ENCODE assay signal across 16 cellular contexts in genomic region chr16:70741779-70742125, GRCh38. TPM values are rescaled to one million over a fixed set of nuclear protein-coding genes. Genes with fewer than 3 reads are reported as not detected.
DNase-seq lines count a peak whose midpoint lies in the region; ATAC-seq, FAIRE-seq and TF ChIP-seq lines count a peak whose summit lies in the region.
"Had no signal": no experiment of that assay in that cellular context is flagged by ENCODE, and none has a peak within 500 bp of the region (broad histone marks: within the 10 kb centered on the region; RNA-seq: fewer than 3 reads in every experiment).

No MANE protein-coding gene starts in this region.

- H3K9me3 Mint-ChIP-seq in astrocyte (ENCODE audit: unreplicated experiment) (peaks cover 6% of the 10 kb centered on the region), nephron (no peaks in the 10 kb centered on the region)

- no peak overlapping the region for H3K9ac ChIP-seq in astrocyte (ENCODE audit: low read length)

- H3K9me3 ChIP-seq in right cardiac atrium (ENCODE audit: control insufficient read depth, low read length) (no peaks in the 10 kb centered on the region), astrocyte (ENCODE audit: insufficient read depth, low read depth, low read length) (no peaks in the 10 kb centered on the region), upper lobe of right lung (no peaks in the 10 kb centered on the region)
- H3K9me3 ChIP-seq: esophagus muscularis mucosa had no signal

- H3K27me3 ChIP-seq in right cardiac atrium (ENCODE audit: control insufficient read depth, insufficient read depth) = no peaks in the 10 kb centered on the region
- H3K27me3 ChIP-seq in astrocyte (ENCODE audit: insufficient read depth, low read length) = no peaks in the 10 kb centered on the region
- no peaks in the 10 kb centered on the region for H3K27me3 ChIP-seq in upper lobe of right lung
- H3K27me3 ChIP-seq: esophagus muscularis mucosa had no signal

- no peak overlapping the region for H2AFZ ChIP-seq in astrocyte (ENCODE audit: low read depth, low read length)

- H3K27ac ChIP-seq in right cardiac atrium (ENCODE audit: low read length) (no peak overlapping the region), astrocyte (ENCODE audit: low read depth, low read length) (no peak overlapping the region), upper lobe of right lung (peak overlapping the region; percentile 58)

- no peaks in the 10 kb centered on the region for H3K79me2 ChIP-seq in astrocyte (ENCODE audit: insufficient read depth, low read length)

- H3K36me3 Mint-ChIP-seq in astrocyte (ENCODE audit: low read depth, unreplicated experiment) = peaks cover 25% of the 10 kb centered on the region
- H3K36me3 Mint-ChIP-seq in nephron (ENCODE audit: low read depth) = peaks cover 21% of the 10 kb centered on the region

- in situ Hi-C loops in G401 (cut with HindIII; ENCODE audit: low sequenced_read_pairs) = no loop called here

- H3K4me3 Mint-ChIP-seq in astrocyte (ENCODE audit: unreplicated experiment) = no peak overlapping the region
- H3K4me3 Mint-ChIP-seq in nephron = peak overlapping the region in 1 of 3 experiments; percentile 0
- H3K4me3 Mint-ChIP-seq: stimulated activated memory B cell treated with anti-CD40 and anti-IgM and Interleukin-4, amounts not matched to agents 10 μg/mL and 1 μg/mL and 100 μg/mL, for 72 hours had no signal

- H3K4me3 ChIP-seq in right cardiac atrium (ENCODE audit: low read length) (no peak overlapping the region), astrocyte (ENCODE audit: insufficient read depth, low read depth, low read length) (no peak overlapping the region), upper lobe of right lung (no peak overlapping the region)
- H3K4me3 ChIP-seq: esophagus muscularis mucosa had no signal

- no peak for TF ChIP-seq CTCF in astrocyte (IDR thresholded peaks at IDR 0.05; ENCODE audit: insufficient read depth, low read depth, low read length)
- no peak for TF ChIP-seq CTCF in nephron (IDR thresholded peaks at IDR 0.05; ENCODE audit: unreplicated experiment in 3 of 3)
- no peak for TF ChIP-seq CTCF in upper lobe of right lung (IDR thresholded peaks at IDR 0.05)

- peaks cover 17% of the 10 kb centered on the region for H3K4me1 ChIP-seq in right cardiac atrium (ENCODE audit: control insufficient read depth, insufficient read depth, low read length)
- peaks cover 46% of the 10 kb centered on the region for H3K4me1 ChIP-seq in astrocyte (ENCODE audit: insufficient read depth, low read length)
- peaks cover 65% of the 10 kb centered on the region for H3K4me1 ChIP-seq in upper lobe of right lung

- peak in 2 of 3 donors; percentile 28 to 32 for DNase-seq in right cardiac atrium
- DNase-seq in left ventricle myocardium superior = no peak
- no peak for DNase-seq in astrocyte (ENCODE audit: low read depth)
- no peak for DNase-seq in upper lobe of right lung
- no peak for DNase-seq in NCI-H82 treated with DMSO at 0.1 percent for 48 hours (lab: John Stamatoyannopoulos, UW; ENCODE audit: unreplicated experiment)
- no peak for DNase-seq in G401 (ENCODE audit: low spot score)
- DNase-seq: NCI-H1436, NCI-H748 treated with DMSO at 0.1 percent for 48 hours had no signal

- intact Hi-C loops in right cardiac atrium (cut with DNase I) (no loop called here), left ventricle myocardium superior (cut with micrococcal nuclease) (no loop called here), upper lobe of right lung (cut with DNase I) (no loop called here)

- no peaks in the 10 kb centered on the region for H3K27me3 Mint-ChIP-seq in astrocyte (ENCODE audit: low read depth, unreplicated experiment)
- H3K27me3 Mint-ChIP-seq in nephron (ENCODE audit: low read depth) = no peaks in the 10 kb centered on the region
- H3K27me3 Mint-ChIP-seq: progenitor cell of endocrine pancreas; stimulated activated memory B cell treated with anti-CD40 and anti-IgM and Interleukin-4, amounts not matched to agents 10 μg/mL and 1 μg/mL and 100 μg/mL, for 72 hours had no signal

- H3K27ac Mint-ChIP-seq in astrocyte (ENCODE audit: unreplicated experiment) (peak overlapping the region; percentile 75), nephron (peak overlapping the region in 2 of 3 experiments; percentile 86 to 91)
- H3K27ac Mint-ChIP-seq: progenitor cell of endocrine pancreas had no signal

- no peak overlapping the region for H3K4me2 ChIP-seq in astrocyte (ENCODE audit: low read length)

- H3K36me3 ChIP-seq in astrocyte (ENCODE audit: insufficient read depth, low read length) = peaks cover 2% of the 10 kb centered on the region
- peaks cover 21% of the 10 kb centered on the region for H3K36me3 ChIP-seq in upper lobe of right lung

- WGBS in right cardiac atrium = 82% methylated on average over 9 of the region's 9 CpGs

- FAIRE-seq in astrocyte (lab: Jason Lieb, UNC) = no peak
- FAIRE-seq: RCC 7860, urothelium cell line had no signal

- ATAC-seq in right cardiac atrium = no peak
- no peak for ATAC-seq in left ventricle myocardium superior
- ATAC-seq in upper lobe of right lung = no peak
- ATAC-seq in HG03280 (IDR thresholded peaks at IDR 0.05; ENCODE audit: unreplicated experiment) = no peak
- ATAC-seq: SK-N-SH treated with all-trans-retinoic acid at 6 μM for 48 hours; stimulated activated memory B cell treated with anti-CD40 and anti-IgM and Interleukin-4, amounts not matched to agents 10 μg/mL and 1 μg/mL and 100 μg/mL, for 72 hours had no signal

- H3K4me1 Mint-ChIP-seq in astrocyte (ENCODE audit: low read depth, unreplicated experiment) (peaks cover 20% of the 10 kb centered on the region), nephron (peaks cover 68% of the 10 kb centered on the region)

- no peaks in the 10 kb centered on the region for H4K20me1 ChIP-seq in astrocyte (ENCODE audit: insufficient read depth, low read length)

RNA-seq across cellular contexts. Expression of gene MTSS2, which starts 55.9 kb away (rescaled TPM):
- total RNA-seq in right cardiac atrium (10 to 100 TPM; 60.4 to 71.2 (median 67.7) TPM), left ventricle myocardium superior (101 TPM), astrocyte (31.3 and 38.3 TPM in 2 replicates), upper lobe of right lung (81.3 TPM)
- polyA plus RNA-seq in right cardiac atrium = 47.5 TPM
- 15.6 and 46.7 TPM in 2 replicates for total RNA-seq in G401 (2014; rRNA removed; shearing (Covaris generic))

RNA-seq across cellular contexts. Expression of gene VAC14, which starts 59.2 kb away (rescaled TPM):
- total RNA-seq in right cardiac atrium = 10 to 100 TPM; 18.2 to 24.2 (median 23.0) TPM
- 27.4 TPM for polyA plus RNA-seq in right cardiac atrium
- total RNA-seq in left ventricle myocardium superior = 20.4 TPM
- total RNA-seq in astrocyte = 27.8 and 29.2 TPM in 2 replicates
- total RNA-seq in upper lobe of right lung = 52.2 TPM
- total RNA-seq in G401 (2014; rRNA removed; shearing (Covaris generic)) = 66.8 and 69.2 TPM in 2 replicates

Comparison
In these comparisons a context has a peak if more than half of its experiments do, and no peak if none do; other contexts are left out.
1. DNase-seq: peak in right cardiac atrium (2 of 3); none in left ventricle myocardium superior (single experiment), astrocyte (single experiment), upper lobe of right lung (single experiment), NCI-H82 treated with DMSO at 0.1 percent for 48 hours (single experiment) and G401 (single experiment).